ENCODE assay signal across 11 cellular contexts in the genomic region with DNA sequence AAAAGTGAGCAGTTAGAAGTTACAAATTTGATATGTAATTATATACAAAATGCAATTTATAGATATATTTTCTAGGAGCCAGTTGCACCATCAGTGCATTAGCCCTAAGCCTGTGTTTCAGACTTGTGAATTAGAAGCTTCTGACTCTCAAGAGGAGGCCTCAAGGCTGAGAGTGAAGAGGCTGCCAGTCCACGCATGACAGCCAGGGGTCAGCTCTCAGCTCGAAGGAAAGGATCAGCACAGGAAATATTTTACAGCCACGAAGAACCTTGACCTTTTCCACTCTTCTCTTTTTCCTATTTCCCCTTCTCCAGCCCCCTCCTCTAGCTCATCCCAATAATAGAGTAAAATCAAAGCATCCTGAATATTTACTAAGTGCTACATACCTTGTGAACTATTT.
DNase-seq lines count a peak whose midpoint lies in the region; ATAC-seq and TF ChIP-seq lines count a peak whose summit lies in the region.
"Had no signal": no experiment of that assay in that cellular context is flagged by ENCODE, and none has a peak within 500 bp of the region (broad histone marks: within the 10 kb centered on the region; RNA-seq: fewer than 3 reads in every experiment).

No MANE protein-coding gene starts in this region.

- no peak overlapping the region for H3K9ac ChIP-seq in mesenchymal stem cell (ENCODE audit: low read length)

- 16% methylated on average over 3 of the region's 3 CpGs for WGBS in mesenchymal stem cell

- no peak overlapping the region for H3K4me2 ChIP-seq in mesenchymal stem cell (ENCODE audit: low read length, poor library complexity, severe bottlenecking)

- no peak overlapping the region for H2AK5ac ChIP-seq in mesenchymal stem cell (ENCODE audit: low read length, severe bottlenecking)

- H3K9me3 Mint-ChIP-seq in CD8-positive, alpha-beta T cell, result peaks cover 10% of the 10 kb centered on the region
- H3K9me3 Mint-ChIP-seq: stimulated activated naive CD8-positive, alpha-beta T cell treated with anti-CD3 and anti-CD28 coated beads, Interleukin-15, Interleukin-2, amounts not matched to agents 100 ng/mL and 50 ng/mL, for 24 hours had no signal

- H2BK5ac ChIP-seq in mesenchymal stem cell (ENCODE audit: low read depth, low read length, poor library complexity, severe bottlenecking), result no peak overlapping the region

- peak; percentile 47 for TF ChIP-seq CTCF in C4-2B (conservative IDR thresholded peaks at IDR 0.05)
- TF ChIP-seq CTCF in LNCAP (IDR thresholded peaks at IDR 0.05), result peak; percentile 26; the same call in 1 of the 2 replicates
- TF ChIP-seq CTCF in brain microvascular endothelial cell (IDR thresholded peaks at IDR 0.05; ENCODE audit: low read depth, low read length, missing control alignments), result peak; percentile 80
- no peak for TF ChIP-seq CTCF in CD8-positive, alpha-beta T cell (IDR thresholded peaks at IDR 0.05)

- no peaks in the 10 kb centered on the region for H3K4me1 Mint-ChIP-seq in CD8-positive, alpha-beta T cell (ENCODE audit: low read depth)
- H3K4me1 Mint-ChIP-seq: activated B cell treated with CpG ODN at 0.5 μM for 24 hours had no signal

- H3K4me3 ChIP-seq in brain microvascular endothelial cell (ENCODE audit: low read depth, low read length), result no peak overlapping the region
- no peak overlapping the region for H3K4me3 ChIP-seq in mesenchymal stem cell (ENCODE audit: insufficient read depth in 1 of 2, low read depth in 1 of 2, low read length in 2 of 2)
- no peak overlapping the region for H3K4me3 ChIP-seq in CD8-positive, alpha-beta T cell (ENCODE audit: low read depth, low read length)

- no peak overlapping the region for H2BK120ac ChIP-seq in mesenchymal stem cell (ENCODE audit: low read depth, low read length)

- H3K4me1 ChIP-seq in mesenchymal stem cell (ENCODE audit: control insufficient read depth, insufficient read depth, low read depth, low read length), result peaks cover 5% of the 10 kb centered on the region
- no peaks in the 10 kb centered on the region for H3K4me1 ChIP-seq in CD8-positive, alpha-beta T cell (ENCODE audit: insufficient read depth, low read length)

- H3K27me3 Mint-ChIP-seq in CD8-positive, alpha-beta T cell (ENCODE audit: low read depth), result no peaks in the 10 kb centered on the region
- H3K27me3 Mint-ChIP-seq: activated B cell treated with CpG ODN at 0.5 μM for 24 hours; stimulated activated naive CD8-positive, alpha-beta T cell treated with anti-CD3 and anti-CD28 coated beads, Interleukin-15, Interleukin-2, amounts not matched to agents 100 ng/mL and 50 ng/mL, for 24 hours had no signal

- CTCF ChIA-PET in CD8-positive, alpha-beta T cell (lab: Charles Lee), result no interaction called here

- no peaks in the 10 kb centered on the region for H3K79me1 ChIP-seq in mesenchymal stem cell (replicated peaks; ENCODE audit: low read length, poor library complexity, severe bottlenecking)

- DNase-seq in brain microvascular endothelial cell, result peak; percentile 27
- DNase-seq in mesenchymal stem cell, result peak; percentile 43
- no peak for DNase-seq in CD8-positive, alpha-beta T cell
- DNase-seq in occipital lobe (lab: John Stamatoyannopoulos, UW), result no peak
- DNase-seq in activated CD4-positive, CD25-positive, alpha-beta regulatory T cell treated with anti-CD3 and anti-CD28 coated beads, Interleukin-2, amount 50 U/mL, for 72 hours, result no peak
- DNase-seq: activated B cell treated with CpG ODN at 0.5 μM for 24 hours, NCI-H2107 had no signal

- no peak overlapping the region for H4K8ac ChIP-seq in mesenchymal stem cell (ENCODE audit: low read length)

- H3K27ac ChIP-seq in C4-2B (no peak overlapping the region), brain microvascular endothelial cell (no peak overlapping the region), mesenchymal stem cell (ENCODE audit: low read length, poor library complexity, severe bottlenecking) (no peak overlapping the region)
- no peak overlapping the region for H3K27ac ChIP-seq in CD8-positive, alpha-beta T cell (ENCODE audit: low read depth, low read length)

- no peaks in the 10 kb centered on the region for H3K36me3 Mint-ChIP-seq in CD8-positive, alpha-beta T cell

- H3K27me3 ChIP-seq in brain microvascular endothelial cell (replicated peaks), result no peaks in the 10 kb centered on the region
- H3K27me3 ChIP-seq in mesenchymal stem cell (ENCODE audit: control insufficient read depth in 1 of 2, insufficient read depth in 1 of 2, low read length in 2 of 2), result no peaks in the 10 kb centered on the region
- no peaks in the 10 kb centered on the region for H3K27me3 ChIP-seq in CD8-positive, alpha-beta T cell (ENCODE audit: insufficient read depth, low read length)

- H3K27ac Mint-ChIP-seq in CD8-positive, alpha-beta T cell, result no peak overlapping the region
- H3K27ac Mint-ChIP-seq: activated B cell treated with CpG ODN at 0.5 μM for 24 hours; stimulated activated naive CD8-positive, alpha-beta T cell treated with anti-CD3 and anti-CD28 coated beads, Interleukin-15, Interleukin-2, amounts not matched to agents 100 ng/mL and 50 ng/mL, for 24 hours had no signal

- H3K36me3 ChIP-seq in brain microvascular endothelial cell (replicated peaks) (no peaks in the 10 kb centered on the region), mesenchymal stem cell (ENCODE audit: control insufficient read depth in 1 of 2, insufficient read depth in 2 of 2, low read depth in 1 of 2, low read length in 2 of 2) (no peaks in the 10 kb centered on the region)
- no peaks in the 10 kb centered on the region for H3K36me3 ChIP-seq in CD8-positive, alpha-beta T cell (ENCODE audit: insufficient read depth, low read length)

- H4K91ac ChIP-seq in mesenchymal stem cell (ENCODE audit: low read length), result no peak overlapping the region

- H3K23ac ChIP-seq in mesenchymal stem cell (ENCODE audit: low read length in 2 of 2), result no peak overlapping the region

- no peak overlapping the region for H2BK15ac ChIP-seq in mesenchymal stem cell (ENCODE audit: low read depth, poor library complexity, severe bottlenecking)

- H2BK12ac ChIP-seq in mesenchymal stem cell (ENCODE audit: low read length in 2 of 2), result no peak overlapping the region

- in situ Hi-C loops in brain microvascular endothelial cell (cut with HindIII; ENCODE audit: low pct_ligation_motif_present, low sequenced_read_pairs), result no loop called here

- no peaks in the 10 kb centered on the region for H3K9me3 ChIP-seq in mesenchymal stem cell (ENCODE audit: control insufficient read depth, low read length)
- no peaks in the 10 kb centered on the region for H3K9me3 ChIP-seq in CD8-positive, alpha-beta T cell (ENCODE audit: low read length)

- no peak overlapping the region for H3K18ac ChIP-seq in mesenchymal stem cell (ENCODE audit: low read depth in 1 of 2, low read length in 2 of 2)

- POLR2A ChIA-PET in CD8-positive, alpha-beta T cell (lab: Charles Lee), result no interaction called here

- no peak for ATAC-seq in CD8-positive, alpha-beta T cell
- no peak for ATAC-seq in HG02973 (IDR thresholded peaks at IDR 0.05; ENCODE audit: unreplicated experiment)

- H3K14ac ChIP-seq in mesenchymal stem cell (ENCODE audit: low read length in 2 of 2), result no peak overlapping the region

- H3K4me3 Mint-ChIP-seq in CD8-positive, alpha-beta T cell, result no peak overlapping the region
- H3K4me3 Mint-ChIP-seq: activated B cell treated with CpG ODN at 0.5 μM for 24 hours; stimulated activated naive CD8-positive, alpha-beta T cell treated with anti-CD3 and anti-CD28 coated beads, Interleukin-15, Interleukin-2, amounts not matched to agents 100 ng/mL and 50 ng/mL, for 24 hours had no signal

- intact Hi-C loops in CD8-positive, alpha-beta T cell (cut with DNase I, micrococcal nuclease), result no loop called here

- H2AFZ ChIP-seq in mesenchymal stem cell (ENCODE audit: low read depth, low read length), result no peak overlapping the region

- H3K4ac ChIP-seq in mesenchymal stem cell (ENCODE audit: low read depth in 1 of 2, low read length in 2 of 2), result no peak overlapping the region

Comparison
In these comparisons a context has a peak if more than half of its experiments do, and no peak if none do; other contexts are left out.
1. DNase-seq: peak in brain microvascular endothelial cell (single experiment) and mesenchymal stem cell (single experiment); none in CD8-positive, alpha-beta T cell (0 of 7), occipital lobe (single experiment) and activated CD4-positive, CD25-positive, alpha-beta regulatory T cell treated with anti-CD3 and anti-CD28 coated beads, Interleukin-2, amount 50 U/mL, for 72 hours (single experiment).